In the genomic region with DNA sequence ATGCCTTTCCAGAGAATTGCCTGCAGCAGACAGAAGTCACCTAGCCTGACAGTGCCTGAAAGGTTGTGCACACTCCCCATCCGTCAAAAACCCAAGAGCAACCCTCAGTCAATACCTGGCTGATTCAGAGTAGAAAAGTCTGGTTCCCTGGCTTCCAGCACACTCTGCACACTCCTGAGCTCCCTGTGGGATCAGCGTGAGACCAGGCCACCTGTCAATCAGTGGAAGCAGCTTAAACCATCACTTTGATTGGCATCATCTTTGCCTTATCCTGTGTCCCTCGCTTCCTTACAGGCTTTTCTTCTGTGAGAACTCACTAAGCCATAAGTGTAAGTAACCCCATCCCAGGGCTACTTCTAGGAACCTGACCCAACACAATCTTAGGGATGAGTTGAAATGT, we compare ENCODE assay signal across 1 cellular context.
TF ChIP-seq lines count a peak whose summit lies in the region.

No MANE protein-coding gene starts in this region.

TF ChIP-seq in K562, 482 proteins besides CTCF, POLR2A, EP300 and RAD21 (continued from another document):
- TF ChIP-seq, protein P1, sequence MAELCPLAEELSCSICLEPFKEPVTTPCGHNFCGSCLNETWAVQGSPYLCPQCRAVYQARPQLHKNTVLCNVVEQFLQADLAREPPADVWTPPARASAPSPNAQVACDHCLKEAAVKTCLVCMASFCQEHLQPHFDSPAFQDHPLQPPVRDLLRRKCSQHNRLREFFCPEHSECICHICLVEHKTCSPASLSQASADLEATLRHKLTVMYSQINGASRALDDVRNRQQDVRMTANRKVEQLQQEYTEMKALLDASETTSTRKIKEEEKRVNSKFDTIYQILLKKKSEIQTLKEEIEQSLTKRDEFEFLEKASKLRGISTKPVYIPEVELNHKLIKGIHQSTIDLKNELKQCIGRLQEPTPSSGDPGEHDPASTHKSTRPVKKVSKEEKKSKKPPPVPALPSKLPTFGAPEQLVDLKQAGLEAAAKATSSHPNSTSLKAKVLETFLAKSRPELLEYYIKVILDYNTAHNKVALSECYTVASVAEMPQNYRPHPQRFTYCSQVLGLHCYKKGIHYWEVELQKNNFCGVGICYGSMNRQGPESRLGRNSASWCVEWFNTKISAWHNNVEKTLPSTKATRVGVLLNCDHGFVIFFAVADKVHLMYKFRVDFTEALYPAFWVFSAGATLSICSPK (IDR thresholded peaks at IDR 0.05; ENCODE audit: borderline replicate concordance): no peak
- TF ChIP-seq ZNF431 (CRISPR knock-in tag; IDR thresholded peaks at IDR 0.05): no peak
- TF ChIP-seq ZNF551 (CRISPR knock-in tag; IDR thresholded peaks at IDR 0.05): no peak
- no peak for TF ChIP-seq HMG20B (CRISPR knock-in tag; IDR thresholded peaks at IDR 0.05)
- TF ChIP-seq, protein P2, sequence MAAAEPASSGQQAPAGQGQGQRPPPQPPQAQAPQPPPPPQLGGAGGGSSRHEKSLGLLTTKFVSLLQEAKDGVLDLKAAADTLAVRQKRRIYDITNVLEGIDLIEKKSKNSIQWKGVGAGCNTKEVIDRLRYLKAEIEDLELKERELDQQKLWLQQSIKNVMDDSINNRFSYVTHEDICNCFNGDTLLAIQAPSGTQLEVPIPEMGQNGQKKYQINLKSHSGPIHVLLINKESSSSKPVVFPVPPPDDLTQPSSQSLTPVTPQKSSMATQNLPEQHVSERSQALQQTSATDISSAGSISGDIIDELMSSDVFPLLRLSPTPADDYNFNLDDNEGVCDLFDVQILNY (CRISPR knock-in tag; IDR thresholded peaks at IDR 0.05): no peak
- no peak for TF ChIP-seq TARDBP (IDR thresholded peaks at IDR 0.05)
- TF ChIP-seq, protein P3, sequence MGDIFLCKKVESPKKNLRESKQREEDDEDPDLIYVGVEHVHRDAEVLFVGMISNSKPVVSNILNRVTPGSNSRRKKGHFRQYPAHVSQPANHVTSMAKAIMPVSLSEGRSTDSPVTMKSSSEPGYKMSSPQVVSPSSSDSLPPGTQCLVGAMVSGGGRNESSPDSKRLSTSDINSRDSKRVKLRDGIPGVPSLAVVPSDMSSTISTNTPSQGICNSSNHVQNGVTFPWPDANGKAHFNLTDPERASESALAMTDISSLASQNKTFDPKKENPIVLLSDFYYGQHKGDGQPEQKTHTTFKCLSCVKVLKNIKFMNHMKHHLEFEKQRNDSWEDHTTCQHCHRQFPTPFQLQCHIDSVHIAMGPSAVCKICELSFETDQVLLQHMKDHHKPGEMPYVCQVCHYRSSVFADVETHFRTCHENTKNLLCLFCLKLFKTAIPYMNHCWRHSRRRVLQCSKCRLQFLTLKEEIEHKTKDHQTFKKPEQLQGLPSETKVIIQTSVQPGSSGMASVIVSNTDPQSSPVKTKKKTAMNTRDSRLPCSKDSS (IDR thresholded peaks at IDR 0.05; ENCODE audit: low read depth, partially characterized antibody): no peak
- TF ChIP-seq CXXC5 (CRISPR knock-in tag; IDR thresholded peaks at IDR 0.05): no peak
